In genomic region chr6:101392561-101393230, GRCh38 we compare ENCODE assay signal across 11 cellular contexts. TPM values are rescaled to one million over a fixed set of nuclear protein-coding genes. Genes with fewer than 3 reads are reported as not detected.
A peak's percentile ranks its signal among the peaks of the same experiment; 100 is the strongest.
DNase-seq lines count a peak whose midpoint lies in the region; ATAC-seq, FAIRE-seq and TF ChIP-seq lines count a peak whose summit lies in the region.
"Had no signal": no experiment of that assay in that cellular context is flagged by ENCODE, and none has a peak within 500 bp of the region (broad histone marks: within the 10 kb centered on the region; RNA-seq: fewer than 3 reads in every experiment).

No MANE protein-coding gene starts in this region.

- no peaks in the 10 kb centered on the region for H3K9me3 Mint-ChIP-seq in nephron progenitor cell
- H3K9me3 Mint-ChIP-seq in CD4-positive, alpha-beta T cell, result peaks cover 16% of the 10 kb centered on the region

- no peak overlapping the region for H3K23ac ChIP-seq in H1 (ENCODE audit: insufficient read length)

- H3K27me3 ChIP-seq in H1 (replicated peaks in 1 of 4; ENCODE audit: control insufficient read depth in 3 of 4, extremely low read depth in 1 of 4, insufficient read depth in 3 of 4, low read length in 3 of 4), result peaks cover 13 to 43% (median 32%) of the 10 kb centered on the region in 4 experiments
- peaks cover 38% of the 10 kb centered on the region for H3K27me3 ChIP-seq in CD4-positive, alpha-beta T cell (ENCODE audit: control insufficient read depth, insufficient read depth, low read length)
- H3K27me3 ChIP-seq: thyroid gland had no signal

- H3K27me3 Mint-ChIP-seq in nephron progenitor cell (ENCODE audit: low read depth, poor library complexity), result peaks cover 62% of the 10 kb centered on the region
- peaks cover 67% of the 10 kb centered on the region for H3K27me3 Mint-ChIP-seq in CD4-positive, alpha-beta T cell

- CTCF ChIA-PET in H1 (lab: Charles Lee; ENCODE audit: partially characterized antibody), result interaction anchor here (0.6 to 1.2 kb wide), 3 partner anchors 11 to 1041 kb away, joined by 3 to 4 read pairs (median 4); no protein-coding TSS in a partner anchor
- CTCF ChIA-PET in CD4-positive, alpha-beta T cell (lab: Charles Lee), result no interaction called here

- no peak for TF ChIP-seq EP300 in H1 (IDR thresholded peaks at IDR 0.05; ENCODE audit: borderline replicate concordance in 1 of 2, low read depth in 2 of 2, low read length in 2 of 2)

- no peak overlapping the region for H4K8ac ChIP-seq in H1 (ENCODE audit: extremely low read depth, insufficient read depth, low read length)

- 2% methylated on average over 27 of the region's 27 CpGs; no CpG with 5 or more reads in 1 of the 2 experiments for WGBS in H1 (ENCODE audit: extremely low coverage in 1 of 2, insufficient coverage in 1 of 2, insufficient read length in 1 of 2, insufficient replicate concordance in 2 of 2, low coverage in 1 of 2, low lambda C conversion rate in 2 of 2, missing lambda C conversion rate in 1 of 2), 2 experiments

- no peaks in the 10 kb centered on the region for H3K36me3 Mint-ChIP-seq in nephron progenitor cell (ENCODE audit: low read depth)
- H3K36me3 Mint-ChIP-seq in CD4-positive, alpha-beta T cell (ENCODE audit: low read depth), result no peaks in the 10 kb centered on the region

- no peaks in the 10 kb centered on the region; a peak in 2 of 7 replicates for H3K4me1 ChIP-seq in H1 (replicated peaks in 1 of 4; ENCODE audit: control insufficient read depth in 3 of 4, insufficient read depth in 4 of 4, low read length in 3 of 4)

- no peak for TF ChIP-seq CTCF in H1 (IDR thresholded peaks at IDR 0.05; ENCODE audit: control extremely low read depth in 1 of 3, insufficient read depth in 1 of 3, low read depth in 1 of 3, low read length in 3 of 3)
- no peak for TF ChIP-seq CTCF in nephron progenitor cell (IDR thresholded peaks at IDR 0.05)
- TF ChIP-seq CTCF in CD4-positive, alpha-beta T cell (IDR thresholded peaks at IDR 0.05), result no peak

- POLR2A ChIA-PET in H1 (lab: Charles Lee; ENCODE audit: partially characterized antibody), result no interaction called here
- POLR2A ChIA-PET in CD4-positive, alpha-beta T cell (lab: Charles Lee), result no interaction called here

- H3K4me2 ChIP-seq in H1 (ENCODE audit: insufficient read depth in 1 of 2, low read depth in 2 of 2, low read length in 2 of 2), result peak overlapping the region; percentile 95 to 96

- H2BK120ac ChIP-seq in H1 (replicated peaks; ENCODE audit: low read depth, low read length), result no peak overlapping the region

- peaks cover 19% of the 10 kb centered on the region for H3K23me2 ChIP-seq in H1 (ENCODE audit: low read depth, low read length)

- H3K56ac ChIP-seq in H1 (replicated peaks; ENCODE audit: insufficient read length, low read depth, low read length), result no peak overlapping the region

- no peaks in the 10 kb centered on the region for H3K9me3 ChIP-seq in H1 (ENCODE audit: insufficient read depth in 2 of 2, low read depth in 1 of 2, low read length in 1 of 2)
- no peaks in the 10 kb centered on the region for H3K9me3 ChIP-seq in CD4-positive, alpha-beta T cell (ENCODE audit: control insufficient read depth, low read length)
- H3K9me3 ChIP-seq: thyroid gland had no signal

- intact Hi-C loops in CD4-positive, alpha-beta T cell (cut with DNase I, micrococcal nuclease), result no loop called here

- no peak overlapping the region for H4K5ac ChIP-seq in H1 (ENCODE audit: insufficient read length, low read depth, low read length)

- no peak for TF ChIP-seq POLR2A in H1 (IDR thresholded peaks at IDR 0.05; ENCODE audit: control extremely low read depth in 1 of 2, low read depth in 2 of 2, low read length in 2 of 2)

- H3K79me2 ChIP-seq in H1 (ENCODE audit: control insufficient read depth in 1 of 2, insufficient read depth in 2 of 2, low read length in 2 of 2), result no peaks in the 10 kb centered on the region

- no peak overlapping the region for H4K91ac ChIP-seq in H1 (replicated peaks; ENCODE audit: insufficient read length, low read length)

- peaks cover 0 to 2% of the 10 kb centered on the region in 2 experiments for H4K20me1 ChIP-seq in H1 (replicated peaks in 1 of 2; ENCODE audit: control insufficient read depth in 1 of 2, insufficient read depth in 2 of 2, low read length in 2 of 2)

- H3K79me1 ChIP-seq in H1 (ENCODE audit: low read depth, low read length), result no peaks in the 10 kb centered on the region

- H2BK15ac ChIP-seq in H1 (ENCODE audit: low read length), result no peak overlapping the region

- H3K4me3 Mint-ChIP-seq in nephron progenitor cell, result peak overlapping the region; percentile 90
- H3K4me3 Mint-ChIP-seq in CD4-positive, alpha-beta T cell, result no peak overlapping the region

- peak overlapping the region; percentile 55; the same call in 1 of the 2 replicates for H2AFZ ChIP-seq in H1 (ENCODE audit: low read length)

- H3K27ac ChIP-seq in H1 (ENCODE audit: low read depth, low read length), result no peak overlapping the region
- H3K27ac ChIP-seq in CD4-positive, alpha-beta T cell (ENCODE audit: low read depth, low read length), result no peak overlapping the region
- H3K27ac ChIP-seq: RWPE1 had no signal

- H3K4me3 ChIP-seq in H1 (ENCODE audit: extremely low read depth in 1 of 4, insufficient read depth in 2 of 4, low read depth in 3 of 4, low read length in 4 of 4), result peak overlapping the region; percentile 49 to 72 (median 70)

- H3K14ac ChIP-seq in H1 (ENCODE audit: insufficient read length), result no peak overlapping the region

- no peak overlapping the region for H2AK5ac ChIP-seq in H1 (ENCODE audit: low read depth, low read length)

- no peak overlapping the region; the same call in 1 of the 2 replicates for H3K18ac ChIP-seq in H1 (ENCODE audit: extremely low read depth, low read length)

- peak overlapping the region; percentile 68 for H3K27ac Mint-ChIP-seq in nephron progenitor cell
- H3K27ac Mint-ChIP-seq in CD4-positive, alpha-beta T cell, result no peak overlapping the region

- DNase-seq in AG20443 (ENCODE audit: low spot score) (peak; percentile 24), NCI-H2227 (lab: John Stamatoyannopoulos, UW; ENCODE audit: unreplicated experiment) (peak; percentile 61), H1 (ENCODE audit: low read depth in 1 of 2, low spot score in 2 of 2) (peak in 1 of 2 experiments; percentile 65), nephron progenitor cell (peak; percentile 26), occipital lobe (lab: John Stamatoyannopoulos, UW) (no peak)
- DNase-seq in CD4-positive, alpha-beta T cell, result no peak

- no peak overlapping the region for H2BK5ac ChIP-seq in H1 (ENCODE audit: low read depth, low read length)

- H3K9ac ChIP-seq in H1 (replicated peaks in 1 of 4; ENCODE audit: extremely low read depth in 1 of 4, low read depth in 3 of 4, low read length in 3 of 4), result no peak overlapping the region

- TF ChIP-seq RAD21 in H1 (IDR thresholded peaks at IDR 0.05 in 1 of 2, conservative IDR thresholded peaks at IDR 0.05 in 1 of 2; ENCODE audit: low read depth in 2 of 2, low read length in 2 of 2), result no peak

- no peak overlapping the region for H3K4ac ChIP-seq in H1 (replicated peaks; ENCODE audit: insufficient read length, low read depth, low read length)

- H2BK20ac ChIP-seq in H1 (ENCODE audit: low read length), result 0 out of 2 replicates have a peak overlapping the region, but pooled peaks have one; percentile 49

- no peak for ATAC-seq in HG02642 (IDR thresholded peaks at IDR 0.05; ENCODE audit: poor library complexity, unreplicated experiment)
- ATAC-seq in GM19035 (IDR thresholded peaks at IDR 0.05; ENCODE audit: unreplicated experiment), result no peak
- ATAC-seq in CD4-positive, alpha-beta T cell (ENCODE audit: poor library complexity), result no peak

- FAIRE-seq in H1 (lab: Jason Lieb, UNC), result no peak
- FAIRE-seq: small intestine had no signal

- H3K36me3 ChIP-seq in H1 (ENCODE audit: control insufficient read depth in 2 of 4, insufficient read depth in 4 of 4, low read length in 3 of 4), result no peaks in the 10 kb centered on the region
- H3K36me3 ChIP-seq: thyroid gland had no signal

- H2BK12ac ChIP-seq in H1 (ENCODE audit: low read depth, low read length), result no peak overlapping the region

- H3K4me1 Mint-ChIP-seq in nephron progenitor cell, result peaks cover 47% of the 10 kb centered on the region
- H3K4me1 Mint-ChIP-seq in CD4-positive, alpha-beta T cell (ENCODE audit: low read depth), result no peaks in the 10 kb centered on the region

TF ChIP-seq in H1, 55 proteins besides CTCF, POLR2A, EP300 and RAD21:
- TF ChIP-seq CBX5 (IDR thresholded peaks at IDR 0.05; ENCODE audit: low read depth, low read length), result no peak
- peak; percentile 75; the same call in 1 of the 2 replicates for TF ChIP-seq SUZ12 (IDR thresholded peaks at IDR 0.05; ENCODE audit: low read length)
- no peak for TF ChIP-seq NRF1 (IDR thresholded peaks at IDR 0.05; ENCODE audit: low read depth, low read length)
- no peak for TF ChIP-seq BCL11A (IDR thresholded peaks at IDR 0.05; ENCODE audit: low read depth in 2 of 2, low read length in 2 of 2)
- no peak for TF ChIP-seq YY1 (IDR thresholded peaks at IDR 0.05; ENCODE audit: low read depth, low read length)
- TF ChIP-seq KDM4A (IDR thresholded peaks at IDR 0.05; ENCODE audit: low read depth, low read length, severe bottlenecking), result peak; percentile 58
- no peak for TF ChIP-seq TBP (IDR thresholded peaks at IDR 0.05; ENCODE audit: low read depth, low read length)
- peak; percentile 74 for TF ChIP-seq EZH2 (IDR thresholded peaks at IDR 0.05; ENCODE audit: low read depth, low read length, severe bottlenecking)
- TF ChIP-seq CTBP2 (IDR thresholded peaks at IDR 0.05; ENCODE audit: borderline replicate concordance, insufficient read depth, insufficient read length, low read length), result no peak
TF ChIP-seq in H1: peak in this region for 3.

RNA-seq across cellular contexts. Expression of gene GRIK2, which starts 0.8 kb away (rescaled TPM):
- total RNA-seq in H1 (2021; fragmentation: NEBNext Ultra II Directional; extraction: Animal tissue kit (Norgen Biotek cat#: 25700)), result 1.3 and 2.2 TPM in 2 replicates
- 1.0 and 1.8 TPM in 2 replicates for polyA plus RNA-seq in H1 (2011; rRNA removed)
- polyA plus RNA-seq in H1 (2011; cell fraction: cytosol; rRNA removed), result 0.90 TPM
- 3.0 TPM for polyA plus RNA-seq in H1 (2011; cell fraction: nucleus; rRNA removed)
- 1.1 to 1.9 TPM (median 1.5 TPM) in 4 replicates for polyA plus RNA-seq in H1 (2012, experiment 1 of 2)
- polyA plus RNA-seq in H1 (2012, experiment 2 of 2), result 0.09 TPM
- 6.1 TPM for polyA plus RNA-seq in H1 (2013, experiment 1 of 2)
- polyA plus RNA-seq in H1 (2013, experiment 2 of 2), result 5.4 TPM
- 13.8 and 17.8 TPM in 2 replicates for polyA minus RNA-seq in H1 (2011; rRNA and poly(A)+ RNA removed)
- 3.2 TPM for polyA minus RNA-seq in H1 (2011; cell fraction: cytosol; rRNA and poly(A)+ RNA removed)
- polyA minus RNA-seq in H1 (2011; cell fraction: nucleus; rRNA and poly(A)+ RNA removed), result 27.4 TPM
- 82.7 TPM for total RNA-seq in occipital lobe
- not detected for total RNA-seq in CD4-positive, alpha-beta T cell

Comparison
In these comparisons a context has a peak if more than half of its experiments do, and no peak if none do; other contexts are left out.
1. DNase-seq: peak in AG20443 (single experiment), NCI-H2227 (single experiment) and nephron progenitor cell (single experiment); none in occipital lobe (single experiment) and CD4-positive, alpha-beta T cell (0 of 10).
2. RNA of gene GRIK2, which starts 0.8 kb away (total RNA-seq): 82.7 TPM in occipital lobe (single experiment); 1.3 to 2.2 TPM in H1 and not detected in CD4-positive, alpha-beta T cell; every median in the first group is over 10 times any median in the second.